Comparison of ENCODE assay signal across 8 cellular contexts in the genomic region with DNA sequence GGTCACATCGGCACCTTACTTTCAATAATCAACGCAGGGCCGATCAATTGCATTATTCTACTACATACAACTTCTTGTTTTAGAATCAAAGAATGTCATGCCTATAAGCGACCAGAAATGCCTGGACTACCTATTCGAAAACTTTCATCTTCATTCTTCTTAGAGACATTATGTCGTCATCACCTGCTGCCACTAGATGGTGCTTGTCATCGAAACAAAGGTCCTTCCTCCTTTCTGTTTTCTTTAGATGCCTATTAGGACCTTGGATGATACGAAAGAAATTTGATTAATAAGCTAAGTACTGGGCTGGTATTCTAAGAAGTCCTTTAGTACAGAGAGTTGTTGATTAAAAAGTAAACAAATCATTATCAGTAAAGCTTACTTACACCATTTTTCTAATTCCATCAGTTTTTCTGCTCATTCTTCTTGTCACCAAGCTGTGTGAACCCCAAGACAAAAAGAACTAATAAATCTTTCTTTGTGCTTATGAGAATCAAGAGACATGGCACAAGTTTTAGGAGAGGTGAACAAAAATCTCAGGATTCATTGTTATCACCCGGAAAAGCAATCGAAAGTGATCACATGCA.
DNase-seq lines count a peak whose midpoint lies in the region; ATAC-seq and TF ChIP-seq lines count a peak whose summit lies in the region.

No MANE protein-coding gene starts in this region.

- no peaks in the 10 kb centered on the region for H3K9me3 ChIP-seq in sigmoid colon
- H3K9me3 ChIP-seq in aorta (ENCODE audit: control insufficient read depth, low read length), result no peaks in the 10 kb centered on the region

- H3K4me1 ChIP-seq in sigmoid colon (peaks cover 0 to 12% (median 7%) of the 10 kb centered on the region in 4 donors), aorta (ENCODE audit: control insufficient read depth in 1 of 2, insufficient read depth in 2 of 2, low read length in 2 of 2) (no peaks in the 10 kb centered on the region)

- WGBS in sigmoid colon, 2 donors, result 23 to 29% methylated on average over 10 of the region's 10 CpGs
- 32 to 34% methylated on average over 10 of the region's 10 CpGs for WGBS in aorta, 2 donors

- intact Hi-C loops in activated T-helper 2 cell treated with anti-CD3 and anti-CD28 coated beads, Interferon-gamma antibody, Interleukin-2, Interleukin-4, amounts not matched to agents 10 μg/mL and 5 μg/mL and 100 μg/mL, durations not matched to agents 14 hours and 24 hours and 36 hours (cut with micrococcal nuclease), result loop anchor here (10.0 kb wide), 3 partner anchors 189 to 531 kb away; partner anchors contain the start of gene DCK
- intact Hi-C loops in sigmoid colon (cut with DNase I), result no loop called here
- intact Hi-C loops in aorta (cut with DNase I), result no loop called here

- H3K27ac ChIP-seq in sigmoid colon (no peak overlapping the region), aorta (ENCODE audit: low read depth in 1 of 2, low read length in 2 of 2) (no peak overlapping the region)

- H3K4me3 ChIP-seq in sigmoid colon, result no peak overlapping the region
- no peak overlapping the region for H3K4me3 ChIP-seq in aorta (ENCODE audit: low read length in 2 of 2)

- H3K36me3 Mint-ChIP-seq in activated T-helper 2 cell treated with anti-CD3 and anti-CD28 coated beads, Interferon-gamma antibody, Interleukin-2, Interleukin-4, amounts not matched to agents 10 μg/mL and 5 μg/mL and 100 μg/mL, durations not matched to agents 14 hours and 24 hours and 36 hours (ENCODE audit: low read depth), result no peaks in the 10 kb centered on the region
- no peaks in the 10 kb centered on the region for H3K36me3 Mint-ChIP-seq in glutamatergic neuron (ENCODE audit: unreplicated experiment)

- H3K4me1 Mint-ChIP-seq in activated T-helper 2 cell treated with anti-CD3 and anti-CD28 coated beads, Interferon-gamma antibody, Interleukin-2, Interleukin-4, amounts not matched to agents 10 μg/mL and 5 μg/mL and 100 μg/mL, durations not matched to agents 14 hours and 24 hours and 36 hours (ENCODE audit: low read depth), result peaks cover 22% of the 10 kb centered on the region
- H3K4me1 Mint-ChIP-seq in glutamatergic neuron (ENCODE audit: low read depth, unreplicated experiment), result peaks cover 9% of the 10 kb centered on the region

- no peaks in the 10 kb centered on the region for H3K36me3 ChIP-seq in sigmoid colon
- no peaks in the 10 kb centered on the region for H3K36me3 ChIP-seq in aorta (ENCODE audit: control insufficient read depth in 1 of 2, insufficient read depth in 2 of 2, low read length in 1 of 2)

- H3K27ac Mint-ChIP-seq in activated T-helper 2 cell treated with anti-CD3 and anti-CD28 coated beads, Interferon-gamma antibody, Interleukin-2, Interleukin-4, amounts not matched to agents 10 μg/mL and 5 μg/mL and 100 μg/mL, durations not matched to agents 14 hours and 24 hours and 36 hours, result no peak overlapping the region
- H3K27ac Mint-ChIP-seq in glutamatergic neuron (ENCODE audit: unreplicated experiment), result no peak overlapping the region

- ATAC-seq in HG03139 (IDR thresholded peaks at IDR 0.05; ENCODE audit: unreplicated experiment) (peak; percentile 44), aorta (ENCODE audit: low FRiP score) (no peak)

- no peak for TF ChIP-seq POLR2A in sigmoid colon (IDR thresholded peaks at IDR 0.05)

- no peak for TF ChIP-seq EP300 in sigmoid colon (IDR thresholded peaks at IDR 0.05)

- H3K27me3 ChIP-seq in sigmoid colon, result peaks cover 0 to 6% (median 0%) of the 10 kb centered on the region in 3 donors
- no peaks in the 10 kb centered on the region for H3K27me3 ChIP-seq in aorta (ENCODE audit: control insufficient read depth in 1 of 2, insufficient read depth in 2 of 2, low read length in 1 of 2)

- peak; percentile 62 for DNase-seq in DMS53 (lab: John Stamatoyannopoulos, UW)
- peak; percentile 48 for DNase-seq in GM19240 (ENCODE audit: insufficient read length, low spot score)
- peak; percentile 33 for DNase-seq in NCI-H524 treated with DMSO at 0.1 percent for 48 hours (lab: John Stamatoyannopoulos, UW)
- peak; percentile 11 for DNase-seq in activated T-helper 2 cell treated with anti-CD3 and anti-CD28 coated beads, Interferon-gamma antibody, Interleukin-2, Interleukin-4, amounts not matched to agents 10 μg/mL and 5 μg/mL and 100 μg/mL, durations not matched to agents 14 hours and 24 hours and 36 hours (ENCODE audit: low spot score)
- peak; percentile 33 for DNase-seq in glutamatergic neuron
- DNase-seq in sigmoid colon, result no peak
- no peak for DNase-seq in aorta

- TF ChIP-seq CTCF in glutamatergic neuron (IDR thresholded peaks at IDR 0.05; ENCODE audit: partially characterized antibody, unreplicated experiment) (peak; percentile 64), sigmoid colon (IDR thresholded peaks at IDR 0.05) (peak in 3 of 4 experiments; percentile 35 to 57 (median 43))

- peaks cover 41% of the 10 kb centered on the region for H3K27me3 Mint-ChIP-seq in activated T-helper 2 cell treated with anti-CD3 and anti-CD28 coated beads, Interferon-gamma antibody, Interleukin-2, Interleukin-4, amounts not matched to agents 10 μg/mL and 5 μg/mL and 100 μg/mL, durations not matched to agents 14 hours and 24 hours and 36 hours (ENCODE audit: low read depth)
- peaks cover 13% of the 10 kb centered on the region for H3K27me3 Mint-ChIP-seq in glutamatergic neuron (ENCODE audit: unreplicated experiment)

- no peaks in the 10 kb centered on the region for H3K9me3 Mint-ChIP-seq in activated T-helper 2 cell treated with anti-CD3 and anti-CD28 coated beads, Interferon-gamma antibody, Interleukin-2, Interleukin-4, amounts not matched to agents 10 μg/mL and 5 μg/mL and 100 μg/mL, durations not matched to agents 14 hours and 24 hours and 36 hours
- H3K9me3 Mint-ChIP-seq in glutamatergic neuron (ENCODE audit: unreplicated experiment), result peaks cover 4% of the 10 kb centered on the region

- no peak overlapping the region for H3K4me3 Mint-ChIP-seq in activated T-helper 2 cell treated with anti-CD3 and anti-CD28 coated beads, Interferon-gamma antibody, Interleukin-2, Interleukin-4, amounts not matched to agents 10 μg/mL and 5 μg/mL and 100 μg/mL, durations not matched to agents 14 hours and 24 hours and 36 hours (ENCODE audit: low read depth)
- no peak overlapping the region for H3K4me3 Mint-ChIP-seq in glutamatergic neuron (ENCODE audit: unreplicated experiment)

Comparison
In these comparisons a context has a peak if more than half of its experiments do, and no peak if none do; other contexts are left out.
1. DNase-seq: peak in DMS53 (single experiment), GM19240 (single experiment), NCI-H524 treated with DMSO at 0.1 percent for 48 hours (single experiment), activated T-helper 2 cell treated with anti-CD3 and anti-CD28 coated beads, Interferon-gamma antibody, Interleukin-2, Interleukin-4, amounts not matched to agents 10 μg/mL and 5 μg/mL and 100 μg/mL, durations not matched to agents 14 hours and 24 hours and 36 hours (single experiment) and glutamatergic neuron (single experiment); none in sigmoid colon (single experiment) and aorta (0 of 2).